8 cellular contexts compared by ENCODE assay signal in the genomic region with DNA sequence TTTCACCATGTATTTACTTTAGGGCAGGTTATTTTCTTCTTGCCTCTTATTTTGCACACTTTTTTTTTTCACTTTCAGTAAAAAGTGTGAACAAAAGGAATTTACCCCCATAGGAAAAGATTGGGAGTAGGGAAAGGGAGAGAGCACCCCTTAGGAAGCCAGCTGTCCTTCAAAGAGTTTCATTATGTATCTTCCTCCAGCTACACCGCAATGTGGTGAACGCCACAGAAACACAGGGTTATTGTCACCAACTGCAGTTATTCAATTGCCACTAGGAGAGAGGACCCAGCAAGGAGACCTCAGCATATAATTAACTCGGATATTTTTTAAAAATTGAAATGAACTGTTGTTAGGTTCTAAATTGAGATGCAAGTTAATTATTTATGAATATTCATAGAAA.
A peak's percentile ranks its signal among the peaks of the same experiment; 100 is the strongest.
DNase-seq lines count a peak whose midpoint lies in the region; ATAC-seq and TF ChIP-seq lines count a peak whose summit lies in the region.

No MANE protein-coding gene starts in this region.

- TF ChIP-seq CTCF in Calu3 (IDR thresholded peaks at IDR 0.05; ENCODE audit: unreplicated experiment) (no peak), brain (conservative IDR thresholded peaks at IDR 0.05) (no peak), stomach (IDR thresholded peaks at IDR 0.05) (no peak)

- in situ Hi-C loops in KBM-7 (cut with MboI; ENCODE audit: low pct_unique_long_range_greater_than_20kb, low sequenced_read_pairs) = loop anchor here (25.0 kb wide), 1 partner anchor 702 kb away; no protein-coding TSS in a partner anchor

- H3K4me3 Mint-ChIP-seq in Calu3 (ENCODE audit: low read depth, unreplicated experiment) (peak overlapping the region; percentile 63), brain (peak overlapping the region; percentile 54 to 81 (median 77))
- no peak overlapping the region for H3K4me3 Mint-ChIP-seq in activated T-helper 1 cell treated with anti-CD3 and anti-CD28 coated beads, Interleukin-12 subunit alpha, Interleukin-12 subunit beta, Interleukin-2, Interleukin-4 antibody, amounts not matched to agents 30 ng/mL and 10 ng/mL and 1 ng/mL, durations not matched to agents 14 hours and 24 hours and 36 hours

- H3K4me1 ChIP-seq in stomach = peaks cover 0 to 15% (median 13%) of the 10 kb centered on the region in 4 donors

- peak overlapping the region in 3 of 4 donors; percentile 21 to 34 (median 22) for H3K4me3 ChIP-seq in stomach

- H3K27me3 Mint-ChIP-seq in Calu3 (ENCODE audit: unreplicated experiment) (no peaks in the 10 kb centered on the region), brain (no peaks in the 10 kb centered on the region)
- peaks cover 2% of the 10 kb centered on the region for H3K27me3 Mint-ChIP-seq in activated T-helper 1 cell treated with anti-CD3 and anti-CD28 coated beads, Interleukin-12 subunit alpha, Interleukin-12 subunit beta, Interleukin-2, Interleukin-4 antibody, amounts not matched to agents 30 ng/mL and 10 ng/mL and 1 ng/mL, durations not matched to agents 14 hours and 24 hours and 36 hours (ENCODE audit: insufficient read depth)

- H3K27ac ChIP-seq in stomach = no peak overlapping the region

- peak; percentile 70 for ATAC-seq in GM19467 (IDR thresholded peaks at IDR 0.05; ENCODE audit: unreplicated experiment)
- peak; percentile 68 for ATAC-seq in HG03520 (IDR thresholded peaks at IDR 0.05; ENCODE audit: unreplicated experiment)

- no peaks in the 10 kb centered on the region for H3K9me3 Mint-ChIP-seq in Calu3 (ENCODE audit: low read depth, unreplicated experiment)
- H3K9me3 Mint-ChIP-seq in brain = peaks cover 0 to 4% (median 0%) of the 10 kb centered on the region in 5 experiments
- H3K9me3 Mint-ChIP-seq in activated T-helper 1 cell treated with anti-CD3 and anti-CD28 coated beads, Interleukin-12 subunit alpha, Interleukin-12 subunit beta, Interleukin-2, Interleukin-4 antibody, amounts not matched to agents 30 ng/mL and 10 ng/mL and 1 ng/mL, durations not matched to agents 14 hours and 24 hours and 36 hours = no peaks in the 10 kb centered on the region

- whole genome bisulfite sequencing in stomach, 5 donors = 49 to 66% (median 61%) methylated on average over 3 of the region's 3 CpGs

- H3K27ac Mint-ChIP-seq in Calu3 (ENCODE audit: unreplicated experiment) = peak overlapping the region; percentile 72
- H3K27ac Mint-ChIP-seq in brain = peak overlapping the region in 4 of 5 experiments; percentile 68 to 96 (median 86)
- H3K27ac Mint-ChIP-seq in activated T-helper 1 cell treated with anti-CD3 and anti-CD28 coated beads, Interleukin-12 subunit alpha, Interleukin-12 subunit beta, Interleukin-2, Interleukin-4 antibody, amounts not matched to agents 30 ng/mL and 10 ng/mL and 1 ng/mL, durations not matched to agents 14 hours and 24 hours and 36 hours = no peak overlapping the region

- H3K36me3 ChIP-seq in stomach = no peaks in the 10 kb centered on the region

- H3K27me3 ChIP-seq in stomach = no peaks in the 10 kb centered on the region

- intact Hi-C loops in Calu3 (cut with micrococcal nuclease; ENCODE audit: unreplicated experiment) (loop anchor here (1.0 to 10.0 kb wide), 4 partner anchors 146 to 804 kb away; no protein-coding TSS in a partner anchor), stomach (cut with DNase I; ENCODE audit: low total_unique reads) (no loop called here)
- intact Hi-C loops in activated T-helper 1 cell treated with anti-CD3 and anti-CD28 coated beads, Interleukin-12 subunit alpha, Interleukin-12 subunit beta, Interleukin-2, Interleukin-4 antibody, amounts not matched to agents 30 ng/mL and 10 ng/mL and 1 ng/mL, durations not matched to agents 14 hours and 24 hours and 36 hours (cut with micrococcal nuclease) = loop anchor here (1.0 kb wide), 1 partner anchor 688 kb away; no protein-coding TSS in a partner anchor

- no peak for TF ChIP-seq POLR2A in stomach (IDR thresholded peaks at IDR 0.05)

- H3K36me3 Mint-ChIP-seq in Calu3 (ENCODE audit: insufficient read depth, unreplicated experiment) (no peaks in the 10 kb centered on the region), brain (no peaks in the 10 kb centered on the region)
- no peaks in the 10 kb centered on the region for H3K36me3 Mint-ChIP-seq in activated T-helper 1 cell treated with anti-CD3 and anti-CD28 coated beads, Interleukin-12 subunit alpha, Interleukin-12 subunit beta, Interleukin-2, Interleukin-4 antibody, amounts not matched to agents 30 ng/mL and 10 ng/mL and 1 ng/mL, durations not matched to agents 14 hours and 24 hours and 36 hours (ENCODE audit: low read depth)

- CTCF ChIA-PET in Calu3 (lab: Charles Lee) = interaction anchor here (0.7 to 2.3 kb wide), 6 partner anchors 39 to 773 kb away, joined by 3 to 35 read pairs (median 4); no protein-coding TSS in a partner anchor

- TF ChIP-seq EP300 in stomach (IDR thresholded peaks at IDR 0.05) = no peak

- H3K9me3 ChIP-seq in stomach = no peaks in the 10 kb centered on the region

- DNase-seq in Calu3 (no peak), stomach (no peak), KBM-7 (no peak)
- no peak for DNase-seq in stimulated activated CD4-positive, alpha-beta T cell treated with anti-CD3 and anti-CD28 coated beads, Interleukin-2, amount 100 ng/mL, for 48 hours
- DNase-seq in activated T-helper 1 cell treated with anti-CD3 and anti-CD28 coated beads, Interleukin-12 subunit alpha, Interleukin-12 subunit beta, Interleukin-2, Interleukin-4 antibody, amounts not matched to agents 30 ng/mL and 10 ng/mL and 1 ng/mL, durations not matched to agents 14 hours and 24 hours and 36 hours (ENCODE audit: low spot score) = no peak

- peaks cover 22% of the 10 kb centered on the region for H3K4me1 Mint-ChIP-seq in Calu3 (ENCODE audit: low read depth, unreplicated experiment)
- H3K4me1 Mint-ChIP-seq in brain = peaks cover 51% of the 10 kb centered on the region
- H3K4me1 Mint-ChIP-seq in activated T-helper 1 cell treated with anti-CD3 and anti-CD28 coated beads, Interleukin-12 subunit alpha, Interleukin-12 subunit beta, Interleukin-2, Interleukin-4 antibody, amounts not matched to agents 30 ng/mL and 10 ng/mL and 1 ng/mL, durations not matched to agents 14 hours and 24 hours and 36 hours (ENCODE audit: low read depth) = no peaks in the 10 kb centered on the region

- BruUV-seq in Calu3 (replicated peaks; lab: Mats Ljungman, UMichigan) = no TSS peak
